Comparison of ENCODE assay signal across 8 cellular contexts in the genomic region with DNA sequence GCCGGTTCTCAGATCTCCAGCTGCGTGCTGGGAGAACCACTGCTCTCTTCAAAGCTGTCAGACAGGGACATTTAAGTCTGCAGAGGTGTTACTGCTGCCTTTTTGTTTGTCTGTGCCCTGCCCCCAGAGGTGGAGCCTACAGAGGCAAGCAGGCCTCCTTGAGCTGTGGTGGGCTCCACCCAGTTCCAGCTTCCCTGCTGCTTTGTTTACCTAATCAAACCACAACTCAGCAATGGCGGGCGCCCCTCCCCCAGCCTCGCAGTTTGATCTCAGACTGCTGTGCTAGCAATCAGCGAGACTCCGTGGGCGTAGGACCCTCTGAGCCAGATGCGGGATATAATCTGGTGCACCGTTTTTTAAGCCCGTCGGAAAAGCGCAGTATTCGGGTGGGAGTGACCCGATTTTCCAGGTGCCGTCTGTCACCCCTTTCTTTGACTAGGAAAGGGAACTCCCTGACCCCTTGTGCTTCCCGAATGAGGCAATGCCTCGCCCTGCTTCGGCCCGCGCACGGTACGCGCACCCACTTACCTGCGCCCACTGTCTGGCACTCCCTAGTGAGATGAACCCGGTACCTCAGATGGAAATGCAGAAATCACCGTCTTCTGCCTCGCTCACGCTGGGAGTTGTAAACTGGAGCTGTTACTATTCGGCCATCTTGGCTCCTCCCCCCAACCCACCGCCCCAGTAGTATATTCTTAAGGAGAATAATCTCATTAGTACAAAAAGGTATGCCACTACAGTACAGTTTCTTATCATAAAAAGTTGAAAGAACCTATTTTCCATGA. TPM values are rescaled to one million over a fixed set of nuclear protein-coding genes. Genes with fewer than 3 reads are reported as not detected.
DNase-seq lines count a peak whose midpoint lies in the region; TF ChIP-seq lines count a peak whose summit lies in the region.
"Not testable (repeated sequence)": the region's sequence is repeated elsewhere in the genome, so short reads cannot be mapped to it uniquely, and the experiment has no call there.

No MANE protein-coding gene starts in this region.

- not testable (repeated sequence) for H2BK15ac ChIP-seq in H9 (ENCODE audit: low read depth, low read length)

- H3K4me3 ChIP-seq in trophoblast cell (ENCODE audit: low read depth, low read length): peak overlapping the region; percentile 56

- not testable (repeated sequence) for H3K79me1 ChIP-seq in H9 (ENCODE audit: insufficient read depth, low read depth, low read length, poor library complexity, severe bottlenecking); trophoblast cell (ENCODE audit: low read length)

- no CpG with 5 or more reads among the region's 31 CpGs for WGBS in H9 (ENCODE audit: extremely low coverage, insufficient read length, low lambda C conversion rate)
- no CpG with 5 or more reads among the region's 31 CpGs for WGBS in trophoblast cell (ENCODE audit: extremely low coverage, insufficient coverage, insufficient read length)

- peak overlapping the region; percentile 96 for H3K18ac ChIP-seq in H9 (ENCODE audit: insufficient read length, low read depth, low read length)
- H3K18ac ChIP-seq in trophoblast cell (ENCODE audit: low read length): not testable (repeated sequence)

- not testable (repeated sequence) for H4K5ac ChIP-seq in H9 (ENCODE audit: insufficient read length, low read depth, low read length)

- not testable (repeated sequence) for H3K23ac ChIP-seq in H9 (ENCODE audit: insufficient read length, low read depth, low read length); trophoblast cell (ENCODE audit: low read length)

- not testable (repeated sequence) for H4K91ac ChIP-seq in H9 (ENCODE audit: insufficient read length, low read depth, low read length)
- peak overlapping the region; percentile 47 for H4K91ac ChIP-seq in trophoblast cell (ENCODE audit: low read depth, low read length)

- not testable (repeated sequence) for H3T11ph ChIP-seq in H9 (ENCODE audit: low read length)

- TF ChIP-seq CTCF in H9 (conservative IDR thresholded peaks at IDR 0.05): not testable (repeated sequence)

- not testable (repeated sequence) for H2BK12ac ChIP-seq in H9 (ENCODE audit: insufficient read length, low read depth, low read length); trophoblast cell (ENCODE audit: low read length)

- H2BK20ac ChIP-seq in H9 (ENCODE audit: low read depth, low read length, poor library complexity, severe bottlenecking): not testable (repeated sequence)

- not testable (repeated sequence) for H4K20me1 ChIP-seq in H9 (ENCODE audit: control insufficient read depth, insufficient read depth, insufficient read length)

- H3K56ac ChIP-seq in H9 (ENCODE audit: insufficient read length, low read depth, low read length): not testable (repeated sequence)

- peak; percentile 4 for DNase-seq in CMK (ENCODE audit: low read depth)
- peak; percentile 68 for DNase-seq in H9
- peak; percentile 64 to 81 (median 70) for DNase-seq in NCI-H1417 (lab: John Stamatoyannopoulos, UW)
- peak; percentile 25 for DNase-seq in NCI-H460 (ENCODE audit: extremely low read depth, low read depth)
- peak; percentile 10 for DNase-seq in RPMI8226
- peak; percentile 52 for DNase-seq in ecto neural progenitor cell (ENCODE audit: low spot score)
- DNase-seq in islet precursor cell: peak; percentile 72
- not testable (repeated sequence) for DNase-seq in trophoblast cell

- not testable (repeated sequence) for H2BK5ac ChIP-seq in H9 (ENCODE audit: insufficient read length, low read length); trophoblast cell (ENCODE audit: low read depth, low read length, poor library complexity)

- not testable (repeated sequence) for H3K27me3 Mint-ChIP-seq in H9 (ENCODE audit: low read depth)

- not testable (repeated sequence) for H3K9me3 Mint-ChIP-seq in H9

- not testable (repeated sequence) for H3K27me3 ChIP-seq in H9 (ENCODE audit: insufficient read depth, low read length); trophoblast cell (ENCODE audit: insufficient read depth, low read length)

- H3K4me1 Mint-ChIP-seq in H9: peaks cover 9 to 11% of the 10 kb centered on the region in 2 experiments

- H4K12ac ChIP-seq in trophoblast cell (ENCODE audit: low read depth, low read length): not testable (repeated sequence)

- not testable (repeated sequence) for H3K4me1 ChIP-seq in H9 (ENCODE audit: insufficient read depth, low read length); trophoblast cell (ENCODE audit: control insufficient read depth in 1 of 2, insufficient read depth in 2 of 2, low read length in 2 of 2)

- H2BK120ac ChIP-seq in H9 (ENCODE audit: low read depth, low read length, poor library complexity, severe bottlenecking): peak overlapping the region; percentile 88
- not testable (repeated sequence) for H2BK120ac ChIP-seq in trophoblast cell (ENCODE audit: insufficient read depth, low read length, poor library complexity)

- not testable (repeated sequence) for H3K79me2 ChIP-seq in H9 (ENCODE audit: insufficient read depth, low read length); trophoblast cell (ENCODE audit: control insufficient read depth, insufficient read depth, low read length, poor library complexity)

- H3K14ac ChIP-seq in H9 (ENCODE audit: insufficient read depth, low read length): peak overlapping the region; percentile 97
- H3K14ac ChIP-seq in trophoblast cell (ENCODE audit: low read length): not testable (repeated sequence)

- H3K4me2 ChIP-seq in H9 (ENCODE audit: insufficient read depth, insufficient read length, low read length): peak overlapping the region; percentile 25
- H3K4me2 ChIP-seq in trophoblast cell (ENCODE audit: low read length): not testable (repeated sequence)

- peak overlapping the region; percentile 86 for H3K9ac ChIP-seq in H9 (ENCODE audit: extremely low read depth, insufficient read length, low read length)
- not testable (repeated sequence) for H3K9ac ChIP-seq in trophoblast cell (ENCODE audit: low read length)

- H3K36me3 Mint-ChIP-seq in H9 (ENCODE audit: insufficient read depth in 1 of 3, low read depth in 3 of 3): peaks cover 4 to 10% (median 5%) of the 10 kb centered on the region in 3 experiments; a peak in 4 of 7 replicates

- peak overlapping the region; percentile 75 to 84 for H3K4me3 Mint-ChIP-seq in H9

- not testable (repeated sequence) for H3K4ac ChIP-seq in H9 (ENCODE audit: low read depth, low read length); trophoblast cell (ENCODE audit: low read depth, low read length)

- not testable (repeated sequence) for H3K9me3 ChIP-seq in H9 (ENCODE audit: control insufficient read depth, low read depth, low read length); trophoblast cell (ENCODE audit: insufficient read depth, low read depth, low read length)

- H2AFZ ChIP-seq in H9 (ENCODE audit: low read length); trophoblast cell (ENCODE audit: insufficient read depth, low read length, poor library complexity): not testable (repeated sequence)

- H3K27ac Mint-ChIP-seq in H9: peak overlapping the region; percentile 90 to 99 (median 99)

- H3K36me3 ChIP-seq in trophoblast cell (ENCODE audit: control insufficient read depth in 1 of 2, insufficient read depth in 2 of 2, low read length in 2 of 2): not testable (repeated sequence)

- not testable (repeated sequence) for H3K23me2 ChIP-seq in H9 (ENCODE audit: insufficient read length, low read depth, low read length, poor library complexity, severe bottlenecking)

- not testable (repeated sequence) for H4K8ac ChIP-seq in H9 (replicated peaks; ENCODE audit: insufficient read length, low read depth, low read length); trophoblast cell (ENCODE audit: low read depth, low read length)

- not testable (repeated sequence) for H2AK5ac ChIP-seq in H9 (ENCODE audit: insufficient read length, low read length); trophoblast cell (ENCODE audit: low read length)

- not testable (repeated sequence) for H3K27ac ChIP-seq in H9 (ENCODE audit: insufficient read length, low read depth, low read length); trophoblast cell (ENCODE audit: low read depth, low read length)

RNA-seq across cellular contexts. Expression of a gene that starts 28.6 kb away (rescaled TPM):
- total RNA-seq in H9 (2021): 35.3 TPM in 2 replicates
- total RNA-seq in NCI-H460 (2014; rRNA removed; shearing (Covaris generic)): 21.6 and 27.4 TPM in 2 replicates
- 14.0 and 16.4 TPM in 2 replicates for polyA plus RNA-seq in NCI-H460 (2014; cell fraction: nucleus; rRNA removed)
- 19.5 and 20.9 TPM in 2 replicates for polyA plus RNA-seq in trophoblast cell (2013)
